Comparison of ENCODE assay signal across 8 cellular contexts in the genomic region with DNA sequence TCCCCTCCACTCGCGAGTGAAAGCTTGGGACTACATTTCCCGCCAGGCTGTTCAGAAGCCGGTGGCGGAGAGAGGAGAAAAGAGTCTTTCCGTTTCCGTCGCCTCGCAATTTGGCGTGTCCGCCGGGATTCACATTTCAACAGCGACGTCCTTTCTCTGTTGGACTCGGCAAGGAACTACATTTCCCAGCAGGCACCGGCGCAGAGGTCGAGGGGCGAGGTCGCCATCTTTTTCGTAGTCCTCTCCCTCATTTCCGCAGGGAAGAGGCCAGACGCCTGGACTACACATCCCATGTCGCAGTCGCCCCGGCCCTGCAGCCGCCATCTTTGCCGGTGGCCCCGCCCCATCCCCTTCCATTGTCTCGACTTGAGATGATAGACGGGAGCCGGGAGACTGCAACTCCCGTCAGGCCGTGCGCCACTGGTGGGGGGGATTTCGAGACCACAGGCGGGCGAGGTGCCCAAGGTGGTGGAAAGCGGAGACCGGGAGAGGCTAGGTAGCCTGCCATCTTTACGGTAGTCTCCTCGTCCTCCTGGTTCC. TPM values are rescaled to one million over a fixed set of nuclear protein-coding genes. Genes with fewer than 3 reads are reported as not detected.
DNase-seq lines count a peak whose midpoint lies in the region; ATAC-seq and TF ChIP-seq lines count a peak whose summit lies in the region.

No MANE protein-coding gene starts in this region.

- peak; percentile 86 for ATAC-seq in stimulated activated naive CD8-positive, alpha-beta T cell treated with anti-CD3 and anti-CD28 coated beads, Interleukin-15, amount 100 ng/mL, for 72 hours

- H3K4me3 ChIP-seq in MM.1S (ENCODE audit: low read length) (peak overlapping the region; percentile 92), fibroblast of villous mesenchyme (ENCODE audit: low read depth, low read length) (peak overlapping the region; percentile 99), neural cell (ENCODE audit: low read length) (peak overlapping the region; percentile 87)

- DNase-seq in EL: peak; percentile 99
- DNase-seq in HCEC 1CT: peak; percentile 99
- DNase-seq in MM.1S: peak; percentile 99
- peak; percentile 93 for DNase-seq in SIG-M5 (lab: John Stamatoyannopoulos, UW)
- DNase-seq in activated gamma-delta T cell treated with anti-CD3 and anti-CD28 coated beads, Interleukin-2, amount 50 U/mL, for 16 hours (ENCODE audit: low read depth): peak; percentile 99
- peak; percentile 100 for DNase-seq in fibroblast of villous mesenchyme (ENCODE audit: low read depth)
- DNase-seq in stimulated activated naive CD8-positive, alpha-beta T cell treated with anti-CD3 and anti-CD28 coated beads, Interleukin-15, amount 100 ng/mL, for 72 hours: peak; percentile 99 to 100

- TF ChIP-seq EP300 in neural cell (conservative IDR thresholded peaks at IDR 0.05; ENCODE audit: poor library complexity, severe bottlenecking): peak; percentile 53

- H3K27ac ChIP-seq in MM.1S (ENCODE audit: low read length): peak overlapping the region; percentile 80
- H3K27ac ChIP-seq in neural cell (ENCODE audit: low read length): peak overlapping the region; percentile 95

- H3K4me3 Mint-ChIP-seq in stimulated activated naive CD8-positive, alpha-beta T cell treated with anti-CD3 and anti-CD28 coated beads, Interleukin-15, amount 100 ng/mL, for 72 hours: peak overlapping the region; percentile 97 to 98

- TF ChIP-seq CTCF in MM.1S (IDR thresholded peaks at IDR 0.05; ENCODE audit: low read length) (no peak), fibroblast of villous mesenchyme (IDR thresholded peaks at IDR 0.05; ENCODE audit: insufficient read depth, low read depth, low read length) (no peak), neural cell (IDR thresholded peaks at IDR 0.05; ENCODE audit: poor library complexity, severe bottlenecking) (no peak)

- H3K9me3 ChIP-seq in MM.1S (replicated peaks; ENCODE audit: insufficient read depth, low read length) (no peaks in the 10 kb centered on the region), neural cell (ENCODE audit: low read length) (no peaks in the 10 kb centered on the region)

- H3K36me3 ChIP-seq in MM.1S (replicated peaks; ENCODE audit: insufficient read depth, low read length) (no peaks in the 10 kb centered on the region), neural cell (ENCODE audit: insufficient read depth, low read length) (no peaks in the 10 kb centered on the region)

- H3K9me3 Mint-ChIP-seq in stimulated activated naive CD8-positive, alpha-beta T cell treated with anti-CD3 and anti-CD28 coated beads, Interleukin-15, amount 100 ng/mL, for 72 hours: no peaks in the 10 kb centered on the region

- H3F3A ChIP-seq in MM.1S (ENCODE audit: insufficient read depth, low read length) (peaks cover 3% of the 10 kb centered on the region; the same call in 1 of the 2 replicates), neural cell (ENCODE audit: insufficient read depth, low read length, poor library complexity, severe bottlenecking) (no peaks in the 10 kb centered on the region)

- H3K4me2 ChIP-seq in MM.1S (ENCODE audit: low read depth, low read length) (peak overlapping the region; percentile 97), neural cell (ENCODE audit: low read length) (peak overlapping the region; percentile 60)

- H3K9me2 ChIP-seq in MM.1S (replicated peaks; ENCODE audit: insufficient read depth, low read length) (no peaks in the 10 kb centered on the region), neural cell (ENCODE audit: insufficient read depth, low read length) (no peaks in the 10 kb centered on the region)

- peak overlapping the region; percentile 71 for H2AFZ ChIP-seq in MM.1S (ENCODE audit: low read length)
- H2AFZ ChIP-seq in neural cell (ENCODE audit: low read depth, low read length): peak overlapping the region; percentile 51

- H4K20me1 ChIP-seq in MM.1S (ENCODE audit: insufficient read depth, low read length) (no peaks in the 10 kb centered on the region), neural cell (ENCODE audit: insufficient read depth) (no peaks in the 10 kb centered on the region)

- TF ChIP-seq RAD21 in neural cell (conservative IDR thresholded peaks at IDR 0.05): no peak

- H3K4me1 Mint-ChIP-seq in stimulated activated naive CD8-positive, alpha-beta T cell treated with anti-CD3 and anti-CD28 coated beads, Interleukin-15, amount 100 ng/mL, for 72 hours: peaks cover 44% of the 10 kb centered on the region

- H3K27me3 ChIP-seq in MM.1S (replicated peaks; ENCODE audit: insufficient read depth, low read length) (no peaks in the 10 kb centered on the region), neural cell (ENCODE audit: insufficient read depth, low read depth, low read length) (no peaks in the 10 kb centered on the region)

- H3K27ac Mint-ChIP-seq in stimulated activated naive CD8-positive, alpha-beta T cell treated with anti-CD3 and anti-CD28 coated beads, Interleukin-15, amount 100 ng/mL, for 72 hours: peak overlapping the region; percentile 100

- H3K9ac ChIP-seq in MM.1S (ENCODE audit: low read length) (peak overlapping the region; percentile 86), neural cell (ENCODE audit: low read length) (peak overlapping the region; percentile 88)

- H3K4me1 ChIP-seq in MM.1S (ENCODE audit: low read length): 0 out of 2 replicates have a peak, but pooled peaks cover 6% of the 10 kb centered on the region

- no peaks in the 10 kb centered on the region for H3K27me3 Mint-ChIP-seq in stimulated activated naive CD8-positive, alpha-beta T cell treated with anti-CD3 and anti-CD28 coated beads, Interleukin-15, amount 100 ng/mL, for 72 hours

- peaks cover 3% of the 10 kb centered on the region; the same call in 1 of the 2 replicates for H3K79me2 ChIP-seq in MM.1S (ENCODE audit: low read length)
- peaks cover 11% of the 10 kb centered on the region for H3K79me2 ChIP-seq in neural cell (replicated peaks; ENCODE audit: insufficient read depth, low read length)

TF ChIP-seq in neural cell, 6 proteins besides CTCF, POLR2A, EP300 and RAD21:
- no peak for TF ChIP-seq MXI1 (conservative IDR thresholded peaks at IDR 0.05; ENCODE audit: poor library complexity, severe bottlenecking)
- TF ChIP-seq TAF1 (IDR thresholded peaks at IDR 0.05; ENCODE audit: low read depth): peak; percentile 70

RNA-seq across cellular contexts. Expression of gene FBXL19, which starts 0.9 kb away (rescaled TPM):
- total RNA-seq in fibroblast of villous mesenchyme: 26.8 and 29.3 TPM in 2 replicates
- polyA plus RNA-seq in neural cell: 99.6 and 124 TPM in 2 replicates
- 122 and 157 TPM in 2 replicates for polyA minus RNA-seq in neural cell

RNA-seq across cellular contexts. Expression of gene CTF1, which starts 26.1 kb away (rescaled TPM):
- 3.2 and 3.5 TPM in 2 replicates for total RNA-seq in fibroblast of villous mesenchyme
- polyA plus RNA-seq in neural cell: not detected in 2 replicates
- polyA minus RNA-seq in neural cell: not detected in 2 replicates

RNA-seq across cellular contexts. Expression of gene ORAI3, which starts 26.4 kb away (rescaled TPM):
- total RNA-seq in fibroblast of villous mesenchyme: 43.6 and 45.7 TPM in 2 replicates
- 5.7 and 7.3 TPM in 2 replicates for polyA plus RNA-seq in neural cell
- polyA minus RNA-seq in neural cell: 5.8 and 6.5 TPM in 2 replicates

RNA-seq across cellular contexts. Expression of gene BCL7C, which starts 28.6 kb away (rescaled TPM):
- total RNA-seq in fibroblast of villous mesenchyme: 35.0 and 51.2 TPM in 2 replicates
- 39.2 and 44.9 TPM in 2 replicates for polyA plus RNA-seq in neural cell
- 43.1 and 44.2 TPM in 2 replicates for polyA minus RNA-seq in neural cell

RNA-seq across cellular contexts. Expression of gene SETD1A, which starts 35.1 kb away (rescaled TPM):
- 3.5 and 8.1 TPM in 2 replicates for total RNA-seq in fibroblast of villous mesenchyme
- polyA plus RNA-seq in neural cell: 1.4 and 3.3 TPM in 2 replicates
- polyA minus RNA-seq in neural cell: 3.9 and 13.7 TPM in 2 replicates

Comparison
In these comparisons a context has a peak if more than half of its experiments do, and no peak if none do; other contexts are left out.
1. Peak in every context shown above with its lines: DNase-seq, ATAC-seq, H3K4me3 ChIP-seq and H3K27ac ChIP-seq.